Comparison of ENCODE assay signal across 24 cellular contexts in genomic region chr10:101305241-101306230, GRCh38.
A peak's percentile ranks its signal among the peaks of the same experiment; 100 is the strongest.
DNase-seq lines count a peak whose midpoint lies in the region; ATAC-seq and TF ChIP-seq lines count a peak whose summit lies in the region.
"Had no signal": no experiment of that assay in that cellular context is flagged by ENCODE, and none has a peak within 500 bp of the region (broad histone marks: within the 10 kb centered on the region; RNA-seq: fewer than 3 reads in every experiment).

No MANE protein-coding gene starts in this region.

- peak; percentile 41 for DNase-seq in NCI-H82 treated with DMSO at 0.1 percent for 48 hours (lab: John Stamatoyannopoulos, UW; ENCODE audit: unreplicated experiment)
- DNase-seq in substantia nigra (lab: John Stamatoyannopoulos, UW): peak in 5 of 49 donors; percentile 2 to 65 (median 9)
- DNase-seq in GM10248 (ENCODE audit: extremely low spot score): no peak
- DNase-seq in NCI-H128 (lab: John Stamatoyannopoulos, UW; ENCODE audit: unreplicated experiment): no peak
- DNase-seq: activated CD4-positive, CD25-positive, alpha-beta regulatory T cell; activated effector memory CD4-positive, alpha-beta T cell treated with anti-CD3 and anti-CD28 coated beads, Interleukin-2, amount 50 U/mL, for 16 hours; activated naive CD8-positive, alpha-beta T cell treated with anti-CD3 and anti-CD28 coated beads for 36 hours; activated T-cell treated with anti-CD3 and anti-CD28 coated beads, Interleukin-2, amount 50 U/mL, for 24 hours; aorta; GM23248; mammary epithelial cell; NCI-H146; NCI-H748 treated with DMSO at 0.1 percent for 48 hours; right cardiac atrium; stimulated activated CD4-positive, alpha-beta T cell treated with anti-CD3 and anti-CD28 coated beads, Interleukin-4, amount 100 ng/mL, for 24 hours; T-cell had no signal

- H3K27me3 Mint-ChIP-seq in nephron (ENCODE audit: low read depth): peaks cover 48% of the 10 kb centered on the region

- POLR2A ChIA-PET in GM10248 (lab: Yijun Ruan, JAX): no interaction called here

- no peak for TF ChIP-seq CTCF in nephron (IDR thresholded peaks at IDR 0.05; ENCODE audit: unreplicated experiment in 3 of 3)
- TF ChIP-seq CTCF in GM10248 (IDR thresholded peaks at IDR 0.05; ENCODE audit: control extremely low read depth, extremely low read depth, low read depth, missing control alignments): no peak

- H3K9me3 Mint-ChIP-seq in nephron: no peaks in the 10 kb centered on the region
- H3K9me3 Mint-ChIP-seq: activated naive CD8-positive, alpha-beta T cell treated with anti-CD3 and anti-CD28 coated beads for 36 hours; activated T-cell treated with anti-CD3 and anti-CD28 coated beads, Interleukin-2, amount 50 U/mL, for 24 hours; dendritic cell treated with granulocyte-macrophage colony-stimulating factor and Interleukin-4, amounts not matched to agents 40 ng/mL and 50 ng/mL, for 4 days; T-cell had no signal

- H3K36me3 Mint-ChIP-seq in nephron (ENCODE audit: low read depth): no peaks in the 10 kb centered on the region
- H3K36me3 Mint-ChIP-seq: IgD-negative memory B cell, T-cell, type B pancreatic cell had no signal

- H3K4me1 Mint-ChIP-seq in nephron: peaks cover 60% of the 10 kb centered on the region

- H3K4me3 Mint-ChIP-seq in nephron: peak overlapping the region in 1 of 3 experiments; percentile 49
- H3K4me3 Mint-ChIP-seq: activated naive CD8-positive, alpha-beta T cell treated with anti-CD3 and anti-CD28 coated beads for 36 hours; activated T-cell treated with anti-CD3 and anti-CD28 coated beads, Interleukin-2, amount 50 U/mL, for 24 hours; dendritic cell treated with granulocyte-macrophage colony-stimulating factor and Interleukin-4, amounts not matched to agents 40 ng/mL and 50 ng/mL, for 4 days; IgD-negative memory B cell; T-cell; type B pancreatic cell had no signal

- H3K27ac ChIP-seq in cingulate gyrus (ENCODE audit: low read depth, low read length) (peak overlapping the region; percentile 56), substantia nigra (ENCODE audit: low read depth, low read length, poor library complexity, severe bottlenecking) (peak overlapping the region; percentile 47)
- H3K27ac ChIP-seq: BLaER1, gastroesophageal sphincter, GM23248 had no signal

- peak overlapping the region; percentile 48 to 72 (median 63) for H3K27ac Mint-ChIP-seq in nephron
- H3K27ac Mint-ChIP-seq: activated naive CD8-positive, alpha-beta T cell treated with anti-CD3 and anti-CD28 coated beads for 36 hours; activated T-cell treated with anti-CD3 and anti-CD28 coated beads, Interleukin-2, amount 50 U/mL, for 24 hours; dendritic cell treated with granulocyte-macrophage colony-stimulating factor and Interleukin-4, amounts not matched to agents 40 ng/mL and 50 ng/mL, for 4 days; IgD-negative memory B cell; T-cell; type B pancreatic cell had no signal

- ATAC-seq in HG02870 (IDR thresholded peaks at IDR 0.05; ENCODE audit: unreplicated experiment): no peak
- ATAC-seq: gastroesophageal sphincter, right cardiac atrium, T-cell had no signal

- CTCF ChIA-PET in GM10248 (lab: Yijun Ruan, JAX): interaction anchor here (0.9 to 5.9 kb wide), 3 partner anchors 8 to 265 kb away, joined by 3 to 44 read pairs (median 3); no protein-coding TSS in a partner anchor
